ENCODE assay signal across 1 cellular context in the genomic region with DNA sequence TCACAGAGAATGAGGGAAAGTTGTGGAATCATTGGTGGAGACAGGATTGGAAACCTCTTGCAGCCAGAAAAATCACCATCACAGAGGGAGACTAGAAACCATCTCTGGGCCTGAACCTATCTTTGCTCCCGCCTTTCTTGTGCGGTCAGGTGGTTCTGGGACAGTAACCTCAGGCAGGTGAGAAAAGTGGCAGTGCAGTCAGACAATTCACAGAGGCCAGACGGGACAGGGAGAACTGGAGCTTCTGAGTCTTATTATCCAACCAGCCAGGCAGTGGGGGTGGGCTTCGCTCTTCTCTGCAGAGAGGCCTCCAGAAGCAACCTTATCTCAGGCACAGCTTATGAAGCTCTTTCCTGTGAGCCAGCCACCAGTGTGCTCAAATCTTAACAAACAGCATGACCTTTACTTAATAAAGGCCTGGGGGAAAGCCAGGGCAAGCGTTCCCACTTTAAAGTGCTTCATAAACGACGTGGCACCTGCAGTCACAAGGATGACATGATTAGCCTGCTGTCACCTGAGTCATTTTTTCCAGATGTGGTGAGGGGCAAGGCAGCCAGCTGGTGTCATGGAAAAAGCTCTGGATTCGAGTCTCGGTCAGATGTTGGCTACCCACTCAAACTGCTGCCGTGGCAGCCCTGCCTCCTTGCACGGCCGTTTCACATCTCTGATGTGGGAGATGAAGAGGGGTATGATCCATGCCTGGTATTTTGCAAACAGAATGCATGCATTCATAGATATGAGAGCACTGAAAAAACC.
TF ChIP-seq lines count a peak whose summit lies in the region.

No MANE protein-coding gene starts in this region.

TF ChIP-seq in K562, 482 proteins besides CTCF, POLR2A, EP300 and RAD21 (continued from another document and continues in another):
- TF ChIP-seq SAFB2 (IDR thresholded peaks at IDR 0.05; ENCODE audit: borderline replicate concordance, low read depth, low read length, severe bottlenecking) (no peak), ZNF77 (CRISPR knock-in tag; IDR thresholded peaks at IDR 0.05) (no peak), ZNF212 (CRISPR knock-in tag; IDR thresholded peaks at IDR 0.05) (no peak), TFAM (CRISPR knock-in tag; conservative IDR thresholded peaks at IDR 0.05) (no peak), ZNF512 (tag; IDR thresholded peaks at IDR 0.05) (no peak), ZNF197 (CRISPR knock-in tag; IDR thresholded peaks at IDR 0.05; ENCODE audit: low read depth) (no peak), CAMTA2 (CRISPR knock-in tag; conservative IDR thresholded peaks at IDR 0.05) (no peak), GATAD2B (IDR thresholded peaks at IDR 0.05; ENCODE audit: borderline replicate concordance) (0 out of 2 replicates have a peak, but pooled peaks have one; percentile 13), ID3 (CRISPR knock-in tag; IDR thresholded peaks at IDR 0.05) (no peak), ID3 (tag; IDR thresholded peaks at IDR 0.05) (peak; percentile 96), HMG20A (CRISPR knock-in tag; conservative IDR thresholded peaks at IDR 0.05) (no peak), RBFOX2 (IDR thresholded peaks at IDR 0.05; ENCODE audit: low read depth, low read length) (no peak), PTBP1 (IDR thresholded peaks at IDR 0.05; ENCODE audit: low read depth, low read length) (no peak), ZBTB9 (CRISPR knock-in tag; IDR thresholded peaks at IDR 0.05) (no peak), XRCC5 (IDR thresholded peaks at IDR 0.05; ENCODE audit: low read depth, low read length) (no peak), ZNF584 (CRISPR knock-in tag; IDR thresholded peaks at IDR 0.05; ENCODE audit: low read depth) (no peak), RNF2 (IDR thresholded peaks at IDR 0.05) (0 out of 2 replicates have a peak, but pooled peaks have one; percentile 38), ZNF174 (CRISPR knock-in tag; IDR thresholded peaks at IDR 0.05) (no peak), HDAC1 (IDR thresholded peaks at IDR 0.05) (peak in 1 of 2 experiments; percentile 34; a peak in 1 of 4 replicates), ZNF785 (CRISPR knock-in tag; IDR thresholded peaks at IDR 0.05) (no peak), STAT5A (IDR thresholded peaks at IDR 0.05; ENCODE audit: borderline replicate concordance, low read length) (peak; percentile 74), STAT6 (CRISPR knock-in tag; IDR thresholded peaks at IDR 0.05) (0 out of 2 replicates have a peak, but pooled peaks have one; percentile 47), FOXA1 (IDR thresholded peaks at IDR 0.05; ENCODE audit: borderline replicate concordance) (no peak), ZBTB17 (CRISPR knock-in tag; IDR thresholded peaks at IDR 0.05) (no peak), SIRT6 (IDR thresholded peaks at IDR 0.05; ENCODE audit: low read depth, low read length) (no peak), ZFP1 (CRISPR knock-in tag; IDR thresholded peaks at IDR 0.05) (no peak), CREBBP (IDR thresholded peaks at IDR 0.05; ENCODE audit: low read depth, low read length) (no peak), NELFE (IDR thresholded peaks at IDR 0.05; ENCODE audit: insufficient read depth, insufficient read length) (no peak), CCNT2 (IDR thresholded peaks at IDR 0.05; ENCODE audit: borderline replicate concordance, extremely low read depth, insufficient read length, low read depth, low read length) (no peak), BRCA1 (IDR thresholded peaks at IDR 0.05) (no peak), BRCA1 (CRISPR knock-in tag; IDR thresholded peaks at IDR 0.05) (no peak), ZNF764 (CRISPR knock-in tag; IDR thresholded peaks at IDR 0.05; ENCODE audit: low read depth) (no peak), ZNF57 (CRISPR knock-in tag; IDR thresholded peaks at IDR 0.05) (no peak), CBX5 (IDR thresholded peaks at IDR 0.05; ENCODE audit: borderline replicate concordance, low read depth) (no peak), NUFIP1 (IDR thresholded peaks at IDR 0.05; ENCODE audit: partially characterized antibody) (no peak), TCF15 (CRISPR knock-in tag; IDR thresholded peaks at IDR 0.05) (no peak), HLTF (IDR thresholded peaks at IDR 0.05) (no peak), TCF3 (CRISPR knock-in tag; IDR thresholded peaks at IDR 0.05) (peak; percentile 81), THAP7 (CRISPR knock-in tag; IDR thresholded peaks at IDR 0.05) (no peak), CBFA2T2 (conservative IDR thresholded peaks at IDR 0.05) (peak; percentile 90), E2F3 (CRISPR knock-in tag; IDR thresholded peaks at IDR 0.05) (no peak), PML (IDR thresholded peaks at IDR 0.05; ENCODE audit: low read length) (no peak; the same call in 1 of the 2 replicates)
- TF ChIP-seq, protein P1, sequence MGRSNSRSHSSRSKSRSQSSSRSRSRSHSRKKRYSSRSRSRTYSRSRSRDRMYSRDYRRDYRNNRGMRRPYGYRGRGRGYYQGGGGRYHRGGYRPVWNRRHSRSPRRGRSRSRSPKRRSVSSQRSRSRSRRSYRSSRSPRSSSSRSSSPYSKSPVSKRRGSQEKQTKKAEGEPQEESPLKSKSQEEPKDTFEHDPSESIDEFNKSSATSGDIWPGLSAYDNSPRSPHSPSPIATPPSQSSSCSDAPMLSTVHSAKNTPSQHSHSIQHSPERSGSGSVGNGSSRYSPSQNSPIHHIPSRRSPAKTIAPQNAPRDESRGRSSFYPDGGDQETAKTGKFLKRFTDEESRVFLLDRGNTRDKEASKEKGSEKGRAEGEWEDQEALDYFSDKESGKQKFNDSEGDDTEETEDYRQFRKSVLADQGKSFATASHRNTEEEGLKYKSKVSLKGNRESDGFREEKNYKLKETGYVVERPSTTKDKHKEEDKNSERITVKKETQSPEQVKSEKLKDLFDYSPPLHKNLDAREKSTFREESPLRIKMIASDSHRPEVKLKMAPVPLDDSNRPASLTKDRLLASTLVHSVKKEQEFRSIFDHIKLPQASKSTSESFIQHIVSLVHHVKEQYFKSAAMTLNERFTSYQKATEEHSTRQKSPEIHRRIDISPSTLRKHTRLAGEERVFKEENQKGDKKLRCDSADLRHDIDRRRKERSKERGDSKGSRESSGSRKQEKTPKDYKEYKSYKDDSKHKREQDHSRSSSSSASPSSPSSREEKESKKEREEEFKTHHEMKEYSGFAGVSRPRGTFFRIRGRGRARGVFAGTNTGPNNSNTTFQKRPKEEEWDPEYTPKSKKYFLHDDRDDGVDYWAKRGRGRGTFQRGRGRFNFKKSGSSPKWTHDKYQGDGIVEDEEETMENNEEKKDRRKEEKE (IDR thresholded peaks at IDR 0.05; ENCODE audit: borderline replicate concordance in 1 of 2, control insufficient read depth in 1 of 2, low read depth in 2 of 2, low read length in 1 of 2), result no peak
- TF ChIP-seq, protein P2, sequence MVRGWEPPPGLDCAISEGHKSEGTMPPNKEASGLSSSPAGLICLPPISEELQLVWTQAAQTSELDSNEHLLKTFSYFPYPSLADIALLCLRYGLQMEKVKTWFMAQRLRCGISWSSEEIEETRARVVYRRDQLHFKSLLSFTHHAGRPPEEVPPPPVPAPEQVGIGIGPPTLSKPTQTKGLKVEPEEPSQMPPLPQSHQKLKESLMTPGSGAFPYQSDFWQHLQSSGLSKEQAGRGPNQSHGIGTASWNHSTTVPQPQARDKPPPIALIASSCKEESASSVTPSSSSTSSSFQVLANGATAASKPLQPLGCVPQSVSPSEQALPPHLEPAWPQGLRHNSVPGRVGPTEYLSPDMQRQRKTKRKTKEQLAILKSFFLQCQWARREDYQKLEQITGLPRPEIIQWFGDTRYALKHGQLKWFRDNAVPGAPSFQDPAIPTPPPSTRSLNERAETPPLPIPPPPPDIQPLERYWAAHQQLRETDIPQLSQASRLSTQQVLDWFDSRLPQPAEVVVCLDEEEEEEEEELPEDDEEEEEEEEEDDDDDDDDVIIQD (CRISPR knock-in tag; IDR thresholded peaks at IDR 0.05), result no peak
- TF ChIP-seq, protein P3, sequence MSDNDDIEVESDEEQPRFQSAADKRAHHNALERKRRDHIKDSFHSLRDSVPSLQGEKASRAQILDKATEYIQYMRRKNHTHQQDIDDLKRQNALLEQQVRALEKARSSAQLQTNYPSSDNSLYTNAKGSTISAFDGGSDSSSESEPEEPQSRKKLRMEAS (CRISPR knock-in tag; IDR thresholded peaks at IDR 0.05), result no peak
- TF ChIP-seq, protein P4, sequence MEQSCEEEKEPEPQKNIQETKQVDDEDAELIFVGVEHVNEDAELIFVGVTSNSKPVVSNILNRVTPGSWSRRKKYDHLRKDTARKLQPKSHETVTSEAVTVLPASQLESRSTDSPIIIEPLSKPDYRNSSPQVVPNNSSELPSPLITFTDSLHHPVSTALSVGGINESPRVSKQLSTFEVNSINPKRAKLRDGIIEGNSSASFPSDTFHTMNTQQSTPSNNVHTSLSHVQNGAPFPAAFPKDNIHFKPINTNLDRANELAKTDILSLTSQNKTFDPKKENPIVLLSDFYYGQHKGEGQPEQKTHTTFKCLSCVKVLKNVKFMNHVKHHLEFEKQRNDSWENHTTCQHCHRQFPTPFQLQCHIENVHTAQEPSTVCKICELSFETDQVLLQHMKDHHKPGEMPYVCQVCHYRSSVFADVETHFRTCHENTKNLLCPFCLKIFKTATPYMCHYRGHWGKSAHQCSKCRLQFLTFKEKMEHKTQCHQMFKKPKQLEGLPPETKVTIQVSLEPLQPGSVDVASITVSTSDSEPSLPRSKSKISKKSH (CRISPR knock-in tag; IDR thresholded peaks at IDR 0.05), result no peak
- TF ChIP-seq, protein P5, sequence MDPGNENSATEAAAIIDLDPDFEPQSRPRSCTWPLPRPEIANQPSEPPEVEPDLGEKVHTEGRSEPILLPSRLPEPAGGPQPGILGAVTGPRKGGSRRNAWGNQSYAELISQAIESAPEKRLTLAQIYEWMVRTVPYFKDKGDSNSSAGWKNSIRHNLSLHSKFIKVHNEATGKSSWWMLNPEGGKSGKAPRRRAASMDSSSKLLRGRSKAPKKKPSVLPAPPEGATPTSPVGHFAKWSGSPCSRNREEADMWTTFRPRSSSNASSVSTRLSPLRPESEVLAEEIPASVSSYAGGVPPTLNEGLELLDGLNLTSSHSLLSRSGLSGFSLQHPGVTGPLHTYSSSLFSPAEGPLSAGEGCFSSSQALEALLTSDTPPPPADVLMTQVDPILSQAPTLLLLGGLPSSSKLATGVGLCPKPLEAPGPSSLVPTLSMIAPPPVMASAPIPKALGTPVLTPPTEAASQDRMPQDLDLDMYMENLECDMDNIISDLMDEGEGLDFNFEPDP (CRISPR knock-in tag; IDR thresholded peaks at IDR 0.05), result no peak
- TF ChIP-seq, protein P6, sequence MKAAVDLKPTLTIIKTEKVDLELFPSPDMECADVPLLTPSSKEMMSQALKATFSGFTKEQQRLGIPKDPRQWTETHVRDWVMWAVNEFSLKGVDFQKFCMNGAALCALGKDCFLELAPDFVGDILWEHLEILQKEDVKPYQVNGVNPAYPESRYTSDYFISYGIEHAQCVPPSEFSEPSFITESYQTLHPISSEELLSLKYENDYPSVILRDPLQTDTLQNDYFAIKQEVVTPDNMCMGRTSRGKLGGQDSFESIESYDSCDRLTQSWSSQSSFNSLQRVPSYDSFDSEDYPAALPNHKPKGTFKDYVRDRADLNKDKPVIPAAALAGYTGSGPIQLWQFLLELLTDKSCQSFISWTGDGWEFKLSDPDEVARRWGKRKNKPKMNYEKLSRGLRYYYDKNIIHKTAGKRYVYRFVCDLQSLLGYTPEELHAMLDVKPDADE (conservative IDR thresholded peaks at IDR 0.05; ENCODE audit: control insufficient read depth, low read depth, low read length), result peak; percentile 84; the same call in 1 of the 2 replicates
